16 cellular contexts compared by ENCODE assay signal in genomic region chr2:240993446-240994160, GRCh38. TPM values are rescaled to one million over a fixed set of nuclear protein-coding genes. Genes with fewer than 3 reads are reported as not detected.
A peak's percentile ranks its signal among the peaks of the same experiment; 100 is the strongest.
DNase-seq lines count a peak whose midpoint lies in the region; ATAC-seq and TF ChIP-seq lines count a peak whose summit lies in the region.
"Had no signal": no experiment of that assay in that cellular context is flagged by ENCODE, and none has a peak within 500 bp of the region (broad histone marks: within the 10 kb centered on the region; RNA-seq: fewer than 3 reads in every experiment).

No MANE protein-coding gene starts in this region.

- no peak overlapping the region for H2AFZ ChIP-seq in osteoblast (ENCODE audit: low read length)

- TF ChIP-seq EP300 in upper lobe of left lung (IDR thresholded peaks at IDR 0.05): no peak

- no peak for ATAC-seq in upper lobe of left lung (ENCODE audit: low FRiP score in 2 of 2)
- no peak for ATAC-seq in GM21528 (IDR thresholded peaks at IDR 0.05; ENCODE audit: low FRiP score, unreplicated experiment)
- ATAC-seq in GM18861 (IDR thresholded peaks at IDR 0.05; ENCODE audit: unreplicated experiment): no peak

- no peaks in the 10 kb centered on the region for H4K20me1 ChIP-seq in osteoblast (ENCODE audit: insufficient read depth, low read length)

- peak; percentile 59 for DNase-seq in activated effector memory CD4-positive, alpha-beta T cell treated with anti-CD3 and anti-CD28 coated beads, Interleukin-2, amount 50 U/mL, for 16 hours
- DNase-seq in activated effector memory CD4-positive, alpha-beta T cell treated with Interleukin-2 at 50 U/mL for 16 hours: no peak
- DNase-seq in ascending aorta (ENCODE audit: low spot score in 2 of 2): peak in 1 of 2 donors; percentile 63
- peak; percentile 47 for DNase-seq in osteoblast (ENCODE audit: insufficient read length, low spot score, missing footprints)
- DNase-seq in upper lobe of left lung: peak; percentile 17 to 64
- DNase-seq in NCI-H69 (lab: John Stamatoyannopoulos, UW): no peak
- DNase-seq: activated CD4-positive, alpha-beta T cell treated with anti-CD3 and anti-CD28 coated beads, Interleukin-2, amount 10 ng/mL, durations not matched to agents 24 days and 14 days; DMS79 treated with DMSO at 0.1 percent for 48 hours; left ventricle myocardium inferior; MG63; NCI-H1930; NCI-H446 treated with DMSO at 0.1 percent for 48 hours; stimulated activated CD4-positive, alpha-beta T cell treated with anti-CD3 and anti-CD28 coated beads, Interleukin-2, amount 100 ng/mL, for 48 hours had no signal

- H3K9me3 ChIP-seq in ascending aorta: no peaks in the 10 kb centered on the region
- peaks cover under 1% of the 10 kb centered on the region for H3K9me3 ChIP-seq in osteoblast (ENCODE audit: low read depth, low read length)
- no peaks in the 10 kb centered on the region for H3K9me3 ChIP-seq in upper lobe of left lung
- H3K9me3 ChIP-seq: left ventricle myocardium inferior, MG63 had no signal

- H3K79me2 ChIP-seq in osteoblast (ENCODE audit: insufficient read depth, low read length): no peaks in the 10 kb centered on the region

- H3K27ac ChIP-seq in ascending aorta (peak overlapping the region; percentile 92 to 93), osteoblast (ENCODE audit: low read depth, low read length) (no peak overlapping the region), upper lobe of left lung (no peak overlapping the region)
- H3K27ac ChIP-seq: HL-60, left ventricle myocardium inferior had no signal

- H3K36me3 ChIP-seq in ascending aorta (no peaks in the 10 kb centered on the region), osteoblast (ENCODE audit: insufficient read depth, low read length) (no peaks in the 10 kb centered on the region), upper lobe of left lung (no peaks in the 10 kb centered on the region)
- H3K36me3 ChIP-seq: left ventricle myocardium inferior, MG63 had no signal

- no peak for TF ChIP-seq POLR2A in upper lobe of left lung (IDR thresholded peaks at IDR 0.05)

- H3K4me1 ChIP-seq in ascending aorta: peaks cover 49 to 77% of the 10 kb centered on the region in 2 donors
- peaks cover 26% of the 10 kb centered on the region for H3K4me1 ChIP-seq in osteoblast (ENCODE audit: insufficient read depth, low read length)
- H3K4me1 ChIP-seq in upper lobe of left lung: peaks cover 30 to 40% (median 32%) of the 10 kb centered on the region in 4 donors

- H3K27me3 ChIP-seq in ascending aorta (no peaks in the 10 kb centered on the region), osteoblast (ENCODE audit: insufficient read depth, low read length) (no peaks in the 10 kb centered on the region), upper lobe of left lung (no peaks in the 10 kb centered on the region)
- H3K27me3 ChIP-seq: MG63 had no signal

- TF ChIP-seq CTCF in ascending aorta (IDR thresholded peaks at IDR 0.05): no peak
- TF ChIP-seq CTCF in osteoblast (IDR thresholded peaks at IDR 0.05; ENCODE audit: extremely low read depth, low read depth, low read length): no peak
- no peak for TF ChIP-seq CTCF in upper lobe of left lung (IDR thresholded peaks at IDR 0.05)

- H3K4me2 ChIP-seq in osteoblast (ENCODE audit: insufficient read depth, low read length): no peak overlapping the region

- 88 to 90% methylated on average over 4 to 16 of the region's 19 CpGs for WGBS in upper lobe of left lung, 2 donors

- intact Hi-C loops in ascending aorta (cut with DNase I): loop anchor here (5.0 to 10.0 kb wide), 6 partner anchors 76 to 1179 kb away; partner anchors contain the start of genes DTYMK, DUSP28, HDLBP and RNPEPL1

- H3K4me3 ChIP-seq in ascending aorta: no peak overlapping the region
- H3K4me3 ChIP-seq in osteoblast (ENCODE audit: insufficient read depth, low read length): no peak overlapping the region
- no peak overlapping the region for H3K4me3 ChIP-seq in upper lobe of left lung
- H3K4me3 ChIP-seq: left ventricle myocardium inferior, MG63 had no signal

RNA-seq across cellular contexts. Expression of gene SNED1, which starts 4.8 kb away (rescaled TPM):
- 84.3 TPM for total RNA-seq in ascending aorta
- 94.8 and 127 TPM in 2 replicates for total RNA-seq in osteoblast
- 100 to 1,000 TPM in 1 of 6 donors, 10 to 100 TPM in 5; 26.0 to 189 (median 38.9) TPM for total RNA-seq in upper lobe of left lung

Comparison
In these comparisons a context has a peak if more than half of its experiments do, and no peak if none do; other contexts are left out.
1. DNase-seq: peak in activated effector memory CD4-positive, alpha-beta T cell treated with anti-CD3 and anti-CD28 coated beads, Interleukin-2, amount 50 U/mL, for 16 hours (single experiment), osteoblast (single experiment) and upper lobe of left lung (2 of 2); none in activated effector memory CD4-positive, alpha-beta T cell treated with Interleukin-2 at 50 U/mL for 16 hours (single experiment) and NCI-H69 (single experiment).
2. H3K27ac ChIP-seq: peak in ascending aorta (2 of 2); none in osteoblast (single experiment) and upper lobe of left lung (0 of 4).